In the genomic region with DNA sequence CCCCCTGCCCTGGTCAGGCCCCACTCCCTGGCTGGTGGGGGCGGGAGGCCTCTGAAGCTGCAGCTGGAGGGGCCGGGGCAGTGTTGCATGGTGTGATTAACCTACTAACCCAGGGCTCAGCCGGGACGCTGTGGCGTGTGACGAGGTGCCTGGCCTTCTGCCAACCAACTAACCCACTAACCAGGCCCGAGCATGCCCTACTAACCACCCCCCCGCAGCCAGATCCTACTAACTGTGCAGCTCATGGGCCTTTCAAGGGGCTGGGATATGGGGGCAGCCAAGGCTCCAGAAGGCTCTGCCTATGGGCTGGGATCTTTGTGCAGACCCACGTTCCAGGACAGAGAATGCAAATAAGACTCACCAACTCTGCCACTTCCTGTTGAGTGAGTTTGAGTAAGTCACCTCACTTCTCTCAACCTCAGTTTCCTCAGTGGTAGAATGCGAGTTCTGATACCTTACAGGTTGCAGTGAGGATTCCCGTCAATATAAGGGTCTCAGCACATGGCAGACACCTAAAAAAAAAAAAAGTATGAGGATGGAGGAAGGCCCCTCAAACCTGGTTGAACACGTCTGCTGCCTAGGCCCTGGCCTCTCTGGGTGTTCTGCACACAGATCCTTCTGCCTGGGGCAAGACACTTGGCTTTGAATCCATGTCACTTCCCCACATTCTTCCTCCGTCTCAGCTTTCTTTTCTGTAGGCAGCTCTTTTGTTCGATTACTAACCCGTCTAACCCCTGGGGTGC, we compare ENCODE assay signal across 9 cellular contexts. TPM values are rescaled to one million over a fixed set of nuclear protein-coding genes. Genes with fewer than 3 reads are reported as not detected.
A peak's percentile ranks its signal among the peaks of the same experiment; 100 is the strongest.
DNase-seq lines count a peak whose midpoint lies in the region; ATAC-seq lines count a peak whose summit lies in the region.
"Had no signal": no experiment of that assay in that cellular context is flagged by ENCODE, and none has a peak within 500 bp of the region (broad histone marks: within the 10 kb centered on the region; RNA-seq: fewer than 3 reads in every experiment).

No MANE protein-coding gene starts in this region.

- DNase-seq in NCI-H2171 (lab: John Stamatoyannopoulos, UW) (peak; percentile 20), immature natural killer cell (peak; percentile 77 to 84 (median 82)), NCI-H774 (lab: John Stamatoyannopoulos, UW) (no peak), midbrain (lab: John Stamatoyannopoulos, UW) (no peak)
- peak; percentile 48 for DNase-seq in activated T-helper 2 cell treated with anti-CD3 and anti-CD28 coated beads, Interferon-gamma antibody, Interleukin-2, Interleukin-4, amounts not matched to agents 10 μg/mL and 5 μg/mL and 100 μg/mL, durations not matched to agents 14 hours and 24 hours and 36 hours (ENCODE audit: low spot score)
- DNase-seq in stimulated activated CD8-positive, alpha-beta memory T cell treated with anti-CD3 and anti-CD28 coated beads, Interleukin-12 subunit alpha, Interleukin-12 subunit beta, amount 100 ng/mL, for 1 hour (ENCODE audit: low read depth): peak; percentile 60

- peak overlapping the region; percentile 93 for H3K4me3 Mint-ChIP-seq in activated T-helper 2 cell treated with anti-CD3 and anti-CD28 coated beads, Interferon-gamma antibody, Interleukin-2, Interleukin-4, amounts not matched to agents 10 μg/mL and 5 μg/mL and 100 μg/mL, durations not matched to agents 14 hours and 24 hours and 36 hours (ENCODE audit: low read depth)
- peak overlapping the region; percentile 91 to 98 (median 96) for H3K4me3 Mint-ChIP-seq in immature natural killer cell

- H3K27ac Mint-ChIP-seq in activated T-helper 2 cell treated with anti-CD3 and anti-CD28 coated beads, Interferon-gamma antibody, Interleukin-2, Interleukin-4, amounts not matched to agents 10 μg/mL and 5 μg/mL and 100 μg/mL, durations not matched to agents 14 hours and 24 hours and 36 hours: peak overlapping the region; percentile 94
- H3K27ac Mint-ChIP-seq in immature natural killer cell: peak overlapping the region; percentile 98 to 99 (median 98)

- H3K36me3 Mint-ChIP-seq in activated T-helper 2 cell treated with anti-CD3 and anti-CD28 coated beads, Interferon-gamma antibody, Interleukin-2, Interleukin-4, amounts not matched to agents 10 μg/mL and 5 μg/mL and 100 μg/mL, durations not matched to agents 14 hours and 24 hours and 36 hours (ENCODE audit: low read depth): peaks cover 33% of the 10 kb centered on the region
- peaks cover 0 to 9% (median 5%) of the 10 kb centered on the region in 3 donors for H3K36me3 Mint-ChIP-seq in immature natural killer cell

- intact Hi-C loops in activated T-helper 2 cell treated with anti-CD3 and anti-CD28 coated beads, Interferon-gamma antibody, Interleukin-2, Interleukin-4, amounts not matched to agents 10 μg/mL and 5 μg/mL and 100 μg/mL, durations not matched to agents 14 hours and 24 hours and 36 hours (cut with micrococcal nuclease): loop anchor here (1.0 to 10.0 kb wide), 7 partner anchors 13 to 1597 kb away; partner anchors contain the start of genes ASPHD2, HPS4, SRRD and TFIP11

- peak; percentile 28 for ATAC-seq in GM18909 (IDR thresholded peaks at IDR 0.05; ENCODE audit: poor library complexity, unreplicated experiment)
- ATAC-seq in HG02852 (IDR thresholded peaks at IDR 0.05; ENCODE audit: unreplicated experiment): no peak

- no peaks in the 10 kb centered on the region for H3K9me3 Mint-ChIP-seq in activated T-helper 2 cell treated with anti-CD3 and anti-CD28 coated beads, Interferon-gamma antibody, Interleukin-2, Interleukin-4, amounts not matched to agents 10 μg/mL and 5 μg/mL and 100 μg/mL, durations not matched to agents 14 hours and 24 hours and 36 hours
- no peaks in the 10 kb centered on the region for H3K9me3 Mint-ChIP-seq in immature natural killer cell

- no peaks in the 10 kb centered on the region for H3K27me3 Mint-ChIP-seq in activated T-helper 2 cell treated with anti-CD3 and anti-CD28 coated beads, Interferon-gamma antibody, Interleukin-2, Interleukin-4, amounts not matched to agents 10 μg/mL and 5 μg/mL and 100 μg/mL, durations not matched to agents 14 hours and 24 hours and 36 hours (ENCODE audit: low read depth)
- peaks cover 10 to 26% (median 13%) of the 10 kb centered on the region in 3 donors for H3K27me3 Mint-ChIP-seq in immature natural killer cell (ENCODE audit: low read depth in 3 of 3)

- peaks cover 57% of the 10 kb centered on the region for H3K4me1 Mint-ChIP-seq in activated T-helper 2 cell treated with anti-CD3 and anti-CD28 coated beads, Interferon-gamma antibody, Interleukin-2, Interleukin-4, amounts not matched to agents 10 μg/mL and 5 μg/mL and 100 μg/mL, durations not matched to agents 14 hours and 24 hours and 36 hours (ENCODE audit: low read depth)
- H3K4me1 Mint-ChIP-seq in immature natural killer cell: peaks cover 78 to 87% of the 10 kb centered on the region in 2 donors

RNA-seq across cellular contexts. Expression of gene MIAT, which starts 14.1 kb away (rescaled TPM):
- total RNA-seq in activated T-helper 2 cell treated with anti-CD3 and anti-CD28 coated beads, Interferon-gamma antibody, Interleukin-2, Interleukin-4, amounts not matched to agents 10 μg/mL and 5 μg/mL and 100 μg/mL, durations not matched to agents 14 hours and 24 hours and 36 hours: 11.9 and 13.0 TPM in 2 replicates
- polyA plus RNA-seq in immature natural killer cell: 1 to 10 TPM in 1 of 3 donors, not detected in 2; 2.2 TPM

RNA-seq across cellular contexts. Expression of gene CRYBA4, which starts 49.7 kb away (rescaled TPM):
- not detected in 2 replicates for total RNA-seq in activated T-helper 2 cell treated with anti-CD3 and anti-CD28 coated beads, Interferon-gamma antibody, Interleukin-2, Interleukin-4, amounts not matched to agents 10 μg/mL and 5 μg/mL and 100 μg/mL, durations not matched to agents 14 hours and 24 hours and 36 hours
- polyA plus RNA-seq in immature natural killer cell: under 1 TPM in 2 of 3 donors, not detected in 1; 0.46 to 0.95 TPM
- polyA plus RNA-seq: pancreas had no signal

RNA-seq across cellular contexts. Expression of gene CRYBB1, which starts 53.7 kb away (rescaled TPM):
- not detected in 2 replicates for total RNA-seq in activated T-helper 2 cell treated with anti-CD3 and anti-CD28 coated beads, Interferon-gamma antibody, Interleukin-2, Interleukin-4, amounts not matched to agents 10 μg/mL and 5 μg/mL and 100 μg/mL, durations not matched to agents 14 hours and 24 hours and 36 hours
- polyA plus RNA-seq in immature natural killer cell: not detected

Comparison
In these comparisons a context has a peak if more than half of its experiments do, and no peak if none do; other contexts are left out.
1. DNase-seq: peak in NCI-H2171 (single experiment), activated T-helper 2 cell treated with anti-CD3 and anti-CD28 coated beads, Interferon-gamma antibody, Interleukin-2, Interleukin-4, amounts not matched to agents 10 μg/mL and 5 μg/mL and 100 μg/mL, durations not matched to agents 14 hours and 24 hours and 36 hours (single experiment), immature natural killer cell (3 of 3) and stimulated activated CD8-positive, alpha-beta memory T cell treated with anti-CD3 and anti-CD28 coated beads, Interleukin-12 subunit alpha, Interleukin-12 subunit beta, amount 100 ng/mL, for 1 hour (single experiment); none in NCI-H774 (single experiment) and midbrain (single experiment).